ENCODE assay signal across 1 cellular context in genomic region chr2:235443580-235443979, GRCh38. TPM values are rescaled to one million over a fixed set of nuclear protein-coding genes. Genes with fewer than 3 reads are reported as not detected.
"Had no signal": no experiment of that assay in that cellular context is flagged by ENCODE, and none has a peak within 500 bp of the region (broad histone marks: within the 10 kb centered on the region; RNA-seq: fewer than 3 reads in every experiment).

No MANE protein-coding gene starts in this region.

RNA-seq across cellular contexts. Expression of gene AGAP1, which starts 50.3 kb away (rescaled TPM):
- total RNA-seq: activated B cell treated with CpG ODN at 0.5 μM for 24 hours had no signal
